Comparison of ENCODE assay signal across 8 cellular contexts in the genomic region with DNA sequence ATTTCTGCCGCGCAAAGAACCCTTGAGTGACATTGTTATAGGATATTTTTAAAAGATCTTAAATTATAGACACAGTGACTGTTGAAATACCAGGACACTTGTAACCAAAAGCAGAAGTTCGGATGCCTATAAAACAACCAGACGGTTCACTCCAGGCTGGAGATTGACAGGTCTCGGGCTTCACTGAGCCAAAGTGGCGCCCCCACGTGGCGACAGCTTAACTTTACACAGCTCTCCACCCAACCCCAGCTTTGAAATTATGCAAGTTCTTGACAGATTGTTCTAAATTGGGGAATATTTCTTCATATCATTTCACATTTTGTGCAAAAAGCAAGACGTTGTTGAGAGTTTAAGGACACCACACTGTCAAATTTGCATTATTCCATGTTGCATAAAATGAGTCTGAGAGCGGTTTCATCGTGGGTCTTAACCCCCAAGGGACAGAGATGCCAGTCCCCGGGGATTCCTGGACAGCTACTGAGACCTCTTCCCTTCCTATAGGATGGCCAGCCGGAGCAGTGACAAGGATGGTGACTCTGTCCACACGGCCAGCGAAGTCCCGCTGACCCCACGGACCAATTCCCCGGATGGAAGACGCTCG. TPM values are rescaled to one million over a fixed set of nuclear protein-coding genes. Genes with fewer than 3 reads are reported as not detected.
DNase-seq lines count a peak whose midpoint lies in the region; ATAC-seq, FAIRE-seq and TF ChIP-seq lines count a peak whose summit lies in the region.

No MANE protein-coding gene starts in this region.

- intact Hi-C loops in PC-3 (cut with micrococcal nuclease) = loop anchor here (1.0 to 5.0 kb wide), 2 partner anchors 94 to 197 kb away; no protein-coding TSS in a partner anchor
- intact Hi-C loops in MCF 10A (cut with micrococcal nuclease) = loop anchor here (1.0 kb wide), 1 partner anchor 94 kb away; no protein-coding TSS in a partner anchor

- no peaks in the 10 kb centered on the region for H3K9me2 ChIP-seq in PC-3 (replicated peaks; ENCODE audit: low read length)

- H3F3A ChIP-seq in PC-3 (ENCODE audit: low read length, unreplicated experiment) = no peaks in the 10 kb centered on the region

- no peak overlapping the region for H3K27ac ChIP-seq in PC-3 (ENCODE audit: low read length)

- no peaks in the 10 kb centered on the region for H3K9me3 ChIP-seq in PC-3 (ENCODE audit: low read length)

- H3K4me3 Mint-ChIP-seq in MCF 10A (ENCODE audit: unreplicated experiment) = no peak overlapping the region

- no peak overlapping the region for H3K4me2 ChIP-seq in PC-3 (ENCODE audit: low read length)

- ATAC-seq in PC-3 (peak; percentile 79), GM21526 (IDR thresholded peaks at IDR 0.05; ENCODE audit: low FRiP score, unreplicated experiment) (no peak), HG03469 (IDR thresholded peaks at IDR 0.05; ENCODE audit: unreplicated experiment) (no peak)

- H3K27ac Mint-ChIP-seq in MCF 10A (ENCODE audit: low read depth, unreplicated experiment) = no peak overlapping the region

- no peaks in the 10 kb centered on the region for H3K36me3 Mint-ChIP-seq in MCF 10A (ENCODE audit: insufficient read depth, unreplicated experiment)

- H3K9ac ChIP-seq in PC-3 (ENCODE audit: low read length) = no peak overlapping the region

- CTCF ChIA-PET in PC-3 (lab: Charles Lee) = interaction anchor here (0.7 to 1.1 kb wide), 6 partner anchors 23 to 502 kb away, joined by 3 to 4 read pairs (median 3); no protein-coding TSS in a partner anchor
- CTCF ChIA-PET in MCF 10A (lab: Yijun Ruan, JAX) = interaction anchor here (0.6 to 1.5 kb wide), 20 partner anchors 9 to 1690 kb away, joined by 3 to 7 read pairs (median 4); no protein-coding TSS in a partner anchor

- no peak overlapping the region for H3K4me3 ChIP-seq in PC-3 (ENCODE audit: low read length)
- no peak overlapping the region for H3K4me3 ChIP-seq in kidney epithelial cell (ENCODE audit: low read depth, low read length)

- POLR2A ChIA-PET in PC-3 (lab: Charles Lee; ENCODE audit: unreplicated experiment) = interaction anchor here (0.5 kb wide), 1 partner anchor 9 kb away, joined by 4 read pairs; no protein-coding TSS in a partner anchor
- POLR2A ChIA-PET in MCF 10A (lab: Yijun Ruan, JAX) = interaction anchor here (0.8 kb wide), 1 partner anchor 10 kb away, joined by 4 read pairs; no protein-coding TSS in a partner anchor

- TF ChIP-seq CTCF in PC-3 (conservative IDR thresholded peaks at IDR 0.05; ENCODE audit: low read depth, low read length) = peak; percentile 81
- peak; percentile 48 for TF ChIP-seq CTCF in MCF 10A (IDR thresholded peaks at IDR 0.05; ENCODE audit: unreplicated experiment)
- peak; percentile 54 for TF ChIP-seq CTCF in kidney epithelial cell (IDR thresholded peaks at IDR 0.05; ENCODE audit: insufficient read depth, low read length, poor library complexity, severe bottlenecking)

- no peaks in the 10 kb centered on the region for H3K4me1 Mint-ChIP-seq in MCF 10A (ENCODE audit: insufficient read depth, unreplicated experiment)

- H4K20me1 ChIP-seq in PC-3 (ENCODE audit: low read length) = no peaks in the 10 kb centered on the region

- H2AFZ ChIP-seq in PC-3 (ENCODE audit: low read length) = no peak overlapping the region

- DNase-seq in AG20443 (ENCODE audit: low spot score) = peak; percentile 76
- peak; percentile 76 for DNase-seq in GM19239 (ENCODE audit: insufficient read length, low spot score)
- DNase-seq in PC-3 = peak; percentile 71
- DNase-seq in MCF 10A (ENCODE audit: unreplicated experiment) = peak; percentile 69
- no peak for DNase-seq in kidney epithelial cell (ENCODE audit: low read depth)
- DNase-seq in stimulated activated CD8-positive, alpha-beta memory T cell treated with anti-CD3 and anti-CD28 coated beads, Interleukin-12 subunit alpha, Interleukin-12 subunit beta, amount 100 ng/mL, for 24 hours (ENCODE audit: extremely low read depth) = peak; percentile 5

- H3K36me3 ChIP-seq in PC-3 (ENCODE audit: low read depth, low read length) (no peaks in the 10 kb centered on the region), kidney epithelial cell (ENCODE audit: control insufficient read depth, insufficient read depth, low read length) (no peaks in the 10 kb centered on the region)

- H3K79me2 ChIP-seq in PC-3 (ENCODE audit: low read length) = no peaks in the 10 kb centered on the region

- no peaks in the 10 kb centered on the region for H3K27me3 Mint-ChIP-seq in MCF 10A (ENCODE audit: insufficient read depth, unreplicated experiment)

- H3K4me1 ChIP-seq in PC-3 (ENCODE audit: insufficient read depth, low read length) = no peaks in the 10 kb centered on the region

- H3K27me3 ChIP-seq in PC-3 (ENCODE audit: low read length) (no peaks in the 10 kb centered on the region), kidney epithelial cell (ENCODE audit: control insufficient read depth, insufficient read depth, low read length) (no peaks in the 10 kb centered on the region)

- no peaks in the 10 kb centered on the region for H3K9me3 Mint-ChIP-seq in MCF 10A (ENCODE audit: unreplicated experiment)

- FAIRE-seq in GM19239 (lab: Jason Lieb, UNC) = peak; percentile 78

- no TSS peak for BruUV-seq in PC-3 (replicated peaks; lab: Mats Ljungman, UMichigan)
- no TSS peak for BruUV-seq in MCF 10A (replicated peaks; lab: Mats Ljungman, UMichigan)

RNA-seq across cellular contexts. Expression of gene SYT17, which starts 11.9 kb away (rescaled TPM):
- total RNA-seq in PC-3 (2014; rRNA removed) (10.8 and 11.8 TPM in 2 replicates), MCF 10A (2022) (not detected in 2 replicates), kidney epithelial cell (0.62 and 0.63 TPM in 2 replicates)
